In the genomic region with DNA sequence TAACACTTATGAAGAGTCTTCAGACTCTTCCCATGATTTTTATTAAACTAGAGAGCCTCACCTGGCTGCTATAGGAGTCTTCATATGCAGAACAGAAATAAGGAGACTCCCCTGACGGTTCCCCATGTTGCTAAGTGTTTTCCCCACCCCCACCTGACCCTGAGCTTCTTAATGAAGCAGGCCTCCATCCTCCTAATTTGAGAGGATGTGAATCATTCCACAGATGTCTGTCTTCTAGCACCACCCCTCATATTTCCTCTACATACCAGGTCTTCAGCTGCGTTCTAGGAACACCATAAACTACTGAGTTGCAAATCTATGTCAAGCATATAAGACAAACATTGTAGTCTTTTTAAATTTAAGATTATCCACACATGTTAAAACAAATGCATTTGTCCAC, we compare ENCODE assay signal across 19 cellular contexts.
"Had no signal": no experiment of that assay in that cellular context is flagged by ENCODE, and none has a peak within 500 bp of the region (broad histone marks: within the 10 kb centered on the region; RNA-seq: fewer than 3 reads in every experiment).

No MANE protein-coding gene starts in this region.

- H3K9me3 ChIP-seq: body of pancreas, esophagus muscularis mucosa, gastroesophageal sphincter, heart left ventricle, prostate gland, right atrium auricular region, stomach, testis had no signal

- H3K27ac ChIP-seq: body of pancreas, esophagus muscularis mucosa, gastroesophageal sphincter, heart left ventricle, prostate gland, right atrium auricular region, stomach, testis had no signal

- H3K27me3 ChIP-seq: body of pancreas, esophagus muscularis mucosa, gastroesophageal sphincter, right atrium auricular region, stomach, testis had no signal

- H3K4me3 ChIP-seq: body of pancreas, esophagus muscularis mucosa, gastroesophageal sphincter, heart left ventricle, prostate gland, right atrium auricular region, stomach, testis had no signal

- ATAC-seq: activated CD8-positive, alpha-beta memory T cell treated with anti-CD3 and anti-CD28 coated beads, Interleukin-2, amount 10 ng/mL, durations not matched to agents 7 days and 5 days; body of pancreas; gastroesophageal sphincter; heart left ventricle; left ventricle myocardium superior had no signal

- DNase-seq: activated B cell treated with CpG ODN at 0.5 μM for 24 hours; activated CD4-positive, alpha-beta memory T cell treated with anti-CD3 and anti-CD28 coated beads, Interleukin-2, amount 10 ng/mL, durations not matched to agents 7 days and 5 days; activated CD4-positive, alpha-beta T cell treated with anti-CD3 and anti-CD28 coated beads for 48 hours; activated CD8-positive, alpha-beta memory T cell treated with anti-CD3 and anti-CD28 coated beads, Interleukin-2, amount 10 ng/mL, durations not matched to agents 7 days and 5 days; activated naive CD4-positive, alpha-beta T cell; activated naive CD8-positive, alpha-beta T cell treated with anti-CD3 and anti-CD28 coated beads for 36 hours; amygdala; body of pancreas; cortex of kidney; effector CD4-positive, alpha-beta T cell; heart left ventricle; left ventricle myocardium superior; naive B cell; stomach; testis had no signal

- H3K4me1 ChIP-seq: body of pancreas, esophagus muscularis mucosa, gastroesophageal sphincter, heart left ventricle, prostate gland, right atrium auricular region, stomach, testis had no signal

- H3K36me3 ChIP-seq: esophagus muscularis mucosa, gastroesophageal sphincter, heart left ventricle, prostate gland, right atrium auricular region had no signal
